ENCODE assay signal across 2 cellular contexts in genomic region chr5:6435356-6435755, GRCh38.
TF ChIP-seq lines count a peak whose summit lies in the region.

No MANE protein-coding gene starts in this region.

TF ChIP-seq in HEK293, 187 proteins besides CTCF, POLR2A, EP300 and RAD21 (continued from another document):
- TF ChIP-seq ELK4 (IDR thresholded peaks at IDR 0.05; ENCODE audit: borderline replicate concordance, low read depth, low read length) (no peak), ZBTB17 (tag by site-specific recombination; IDR thresholded peaks at IDR 0.05) (peak; percentile 40; the same call in 1 of the 2 replicates), ZBTB48 (tag by site-specific recombination; IDR thresholded peaks at IDR 0.05) (no peak)

TF ChIP-seq in HepG2, 621 proteins besides CTCF, POLR2A, EP300 and RAD21 (continued from another document):
- no peak for TF ChIP-seq NFAT5 (CRISPR knock-in tag; IDR thresholded peaks at IDR 0.05)
